15 cellular contexts compared by ENCODE assay signal in genomic region chr18:9661564-9661963, GRCh38. TPM values are rescaled to one million over a fixed set of nuclear protein-coding genes. Genes with fewer than 3 reads are reported as not detected.
DNase-seq lines count a peak whose midpoint lies in the region; ATAC-seq and TF ChIP-seq lines count a peak whose summit lies in the region.
"Had no signal": no experiment of that assay in that cellular context is flagged by ENCODE, and none has a peak within 500 bp of the region (broad histone marks: within the 10 kb centered on the region; RNA-seq: fewer than 3 reads in every experiment).

No MANE protein-coding gene starts in this region.

- no peak overlapping the region for H3K27ac Mint-ChIP-seq in H9
- H3K27ac Mint-ChIP-seq: activated CD8-positive, alpha-beta T cell treated with anti-CD3 and anti-CD28 coated beads for 36 hours; CD4-positive, alpha-beta T cell; naive thymus-derived CD8-positive, alpha-beta T cell; T-helper 1 cell treated with Interleukin-12 subunit alpha and Interleukin-12 subunit beta and Interleukin-4 antibody, amounts not matched to agents 30 μg/mL and 1 μg/mL, for 36 hours had no signal

- no peak overlapping the region for H3K18ac ChIP-seq in H9 (ENCODE audit: insufficient read length, low read depth, low read length)

- H4K5ac ChIP-seq in H9 (ENCODE audit: insufficient read length, low read depth, low read length): no peak overlapping the region

- H4K20me1 ChIP-seq in H9 (ENCODE audit: control insufficient read depth, insufficient read depth, insufficient read length): no peaks in the 10 kb centered on the region

- H3K36me3 ChIP-seq in thyroid gland: no peaks in the 10 kb centered on the region

- no peak for TF ChIP-seq POLR2A in thyroid gland (IDR thresholded peaks at IDR 0.05)

- H3K9me3 ChIP-seq in AG04450 (ENCODE audit: control insufficient read depth, insufficient read depth, low read length) (peaks cover 3% of the 10 kb centered on the region; the same call in 1 of the 2 replicates), H9 (ENCODE audit: control insufficient read depth, low read depth, low read length) (no peaks in the 10 kb centered on the region), thyroid gland (no peaks in the 10 kb centered on the region)

- H2BK20ac ChIP-seq in H9 (ENCODE audit: low read depth, low read length, poor library complexity, severe bottlenecking): no peak overlapping the region

- no peaks in the 10 kb centered on the region; a peak in 1 of 7 replicates for H3K36me3 Mint-ChIP-seq in H9 (ENCODE audit: insufficient read depth in 1 of 3, low read depth in 3 of 3)
- H3K36me3 Mint-ChIP-seq: naive thymus-derived CD8-positive, alpha-beta T cell had no signal

- DNase-seq in AG04450 (ENCODE audit: low read depth, low spot score) (no peak), H9 (no peak), fibroblast of villous mesenchyme (ENCODE audit: low read depth) (peak; percentile 33), thyroid gland (no peak), NCI-H1694 (lab: John Stamatoyannopoulos, UW) (no peak), NCI-H1092 (lab: John Stamatoyannopoulos, UW) (no peak)
- DNase-seq: activated CD8-positive, alpha-beta T cell treated with anti-CD3 and anti-CD28 coated beads for 36 hours; activated naive CD4-positive, alpha-beta T cell treated with Interleukin-2 at 50 U/mL for 16 hours; CD4-positive, alpha-beta T cell; naive thymus-derived CD8-positive, alpha-beta T cell; NCI-H187 treated with DMSO at 0.1 percent for 48 hours had no signal

- no peak overlapping the region for H3K4me3 Mint-ChIP-seq in H9
- H3K4me3 Mint-ChIP-seq: activated CD8-positive, alpha-beta T cell treated with anti-CD3 and anti-CD28 coated beads for 36 hours; CD4-positive, alpha-beta T cell; central memory CD8-positive, alpha-beta T cell; naive thymus-derived CD8-positive, alpha-beta T cell; T-helper 1 cell treated with Interleukin-12 subunit alpha and Interleukin-12 subunit beta and Interleukin-4 antibody, amounts not matched to agents 30 μg/mL and 1 μg/mL, for 36 hours had no signal

- intact Hi-C loops in thyroid gland (cut with DNase I): no loop called here

- H2BK12ac ChIP-seq in H9 (ENCODE audit: insufficient read length, low read depth, low read length): no peak overlapping the region

- H2AK5ac ChIP-seq in H9 (ENCODE audit: insufficient read length, low read length): no peak overlapping the region

- H3K4me1 Mint-ChIP-seq in H9: no peaks in the 10 kb centered on the region
- H3K4me1 Mint-ChIP-seq: central memory CD8-positive, alpha-beta T cell; naive thymus-derived CD8-positive, alpha-beta T cell had no signal

- no CpG with 5 or more reads among the region's 1 CpG for WGBS in H9 (ENCODE audit: extremely low coverage, insufficient read length, low lambda C conversion rate)
- whole genome bisulfite sequencing in thyroid gland, 2 donors: 80 to 92% methylated on average over 1 of the region's 1 CpG

- no peak overlapping the region for H2BK120ac ChIP-seq in H9 (ENCODE audit: low read depth, low read length, poor library complexity, severe bottlenecking)

- H4K91ac ChIP-seq in H9 (ENCODE audit: insufficient read length, low read depth, low read length): no peak overlapping the region

- no peak overlapping the region for H4K8ac ChIP-seq in H9 (replicated peaks; ENCODE audit: insufficient read length, low read depth, low read length)

- peak; percentile 82 for ATAC-seq in SK-N-SH treated with all-trans-retinoic acid at 6 μM for 48 hours
- no peak for ATAC-seq in GM18861 (IDR thresholded peaks at IDR 0.05; ENCODE audit: unreplicated experiment)
- ATAC-seq: activated CD8-positive, alpha-beta T cell treated with anti-CD3 and anti-CD28 coated beads for 36 hours; naive thymus-derived CD8-positive, alpha-beta T cell had no signal

- H3K23me2 ChIP-seq in H9 (ENCODE audit: insufficient read length, low read depth, low read length, poor library complexity, severe bottlenecking): no peaks in the 10 kb centered on the region

- H3K9me3 Mint-ChIP-seq in H9: no peaks in the 10 kb centered on the region
- H3K9me3 Mint-ChIP-seq: activated CD8-positive, alpha-beta T cell treated with anti-CD3 and anti-CD28 coated beads for 36 hours; CD4-positive, alpha-beta T cell; central memory CD8-positive, alpha-beta T cell; naive thymus-derived CD8-positive, alpha-beta T cell; T-helper 1 cell treated with Interleukin-12 subunit alpha and Interleukin-12 subunit beta and Interleukin-4 antibody, amounts not matched to agents 30 μg/mL and 1 μg/mL, for 36 hours had no signal

- POLR2A ChIA-PET in AG04450 (lab: Yijun Ruan, JAX): interaction anchor here (1.0 kb wide), 1 partner anchor 19 kb away, joined by 4 read pairs; no protein-coding TSS in a partner anchor

- no peak overlapping the region for H2BK5ac ChIP-seq in H9 (ENCODE audit: insufficient read length, low read length)

- TF ChIP-seq CTCF in AG04450 (IDR thresholded peaks at IDR 0.05; ENCODE audit: low read depth, low read length) (peak; percentile 44), H9 (conservative IDR thresholded peaks at IDR 0.05) (peak; percentile 40; the same call in 2 of the 3 replicates), fibroblast of villous mesenchyme (IDR thresholded peaks at IDR 0.05; ENCODE audit: insufficient read depth, low read depth, low read length) (peak; percentile 51), thyroid gland (IDR thresholded peaks at IDR 0.05) (no peak)

- CTCF ChIA-PET in AG04450 (lab: Charles Lee): interaction anchor here (0.5 to 1.3 kb wide), 8 partner anchors 34 to 90 kb away, joined by 3 to 11 read pairs (median 4); no protein-coding TSS in a partner anchor

- H2BK15ac ChIP-seq in H9 (ENCODE audit: low read depth, low read length): peak overlapping the region; percentile 99; the same call in 1 of the 2 replicates

- H3K4me2 ChIP-seq in H9 (ENCODE audit: insufficient read depth, insufficient read length, low read length): no peak overlapping the region

- no peak overlapping the region for H3K23ac ChIP-seq in H9 (ENCODE audit: insufficient read length, low read depth, low read length)

- no peak overlapping the region for H3K9ac ChIP-seq in H9 (ENCODE audit: extremely low read depth, insufficient read length, low read length)

- H3K56ac ChIP-seq in H9 (ENCODE audit: insufficient read length, low read depth, low read length): no peak overlapping the region

- H3K4me1 ChIP-seq in H9 (ENCODE audit: insufficient read depth, low read length) (no peaks in the 10 kb centered on the region), thyroid gland (no peaks in the 10 kb centered on the region)

- H3K79me1 ChIP-seq in H9 (ENCODE audit: insufficient read depth, low read depth, low read length, poor library complexity, severe bottlenecking): no peaks in the 10 kb centered on the region

- H3K27me3 ChIP-seq in AG04450 (ENCODE audit: control insufficient read depth, insufficient read depth, low read length) (no peaks in the 10 kb centered on the region), H9 (ENCODE audit: insufficient read depth, low read length) (no peaks in the 10 kb centered on the region), thyroid gland (no peaks in the 10 kb centered on the region)

- no peak overlapping the region for H2AFZ ChIP-seq in H9 (ENCODE audit: low read length)

- peak overlapping the region; percentile 5; the same call in 1 of the 2 replicates for H3K14ac ChIP-seq in H9 (ENCODE audit: insufficient read depth, low read length)

- H3K4me3 ChIP-seq in AG04450 (ENCODE audit: low read depth, low read length) (no peak overlapping the region), fibroblast of villous mesenchyme (ENCODE audit: low read depth, low read length) (no peak overlapping the region), thyroid gland (replicated peaks in 1 of 3) (no peak overlapping the region)

- H3K27me3 Mint-ChIP-seq in H9 (ENCODE audit: low read depth): no peaks in the 10 kb centered on the region
- H3K27me3 Mint-ChIP-seq: activated CD8-positive, alpha-beta T cell treated with anti-CD3 and anti-CD28 coated beads for 36 hours; CD4-positive, alpha-beta T cell; naive thymus-derived CD8-positive, alpha-beta T cell had no signal

- no peak overlapping the region for H3T11ph ChIP-seq in H9 (ENCODE audit: low read length)

- no peak overlapping the region for H3K4ac ChIP-seq in H9 (ENCODE audit: low read depth, low read length)

- H3K79me2 ChIP-seq in H9 (ENCODE audit: insufficient read depth, low read length): no peaks in the 10 kb centered on the region

- no peak overlapping the region for H3K27ac ChIP-seq in AG04450 (ENCODE audit: low read depth, low read length)
- H3K27ac ChIP-seq in H9 (ENCODE audit: insufficient read length, low read depth, low read length): no peak overlapping the region
- no peak overlapping the region for H3K27ac ChIP-seq in thyroid gland

TF ChIP-seq in SK-N-SH treated with all-trans-retinoic acid at 6 μM for 48 hours, 23 proteins besides CTCF, POLR2A, EP300 and RAD21 (continues in another document):
- TF ChIP-seq PATZ1 (CRISPR knock-in tag; IDR thresholded peaks at IDR 0.05; ENCODE audit: borderline replicate concordance): no peak
- TF ChIP-seq TCF4 (CRISPR knock-in tag; IDR thresholded peaks at IDR 0.05; ENCODE audit: borderline replicate concordance): no peak
- TF ChIP-seq BACH2 (CRISPR knock-in tag; IDR thresholded peaks at IDR 0.05; ENCODE audit: borderline replicate concordance): no peak
- TF ChIP-seq SNAI2 (CRISPR knock-in tag; IDR thresholded peaks at IDR 0.05): no peak

RNA-seq across cellular contexts. Expression of gene RAB31, which starts 46.5 kb away (rescaled TPM):
- polyA plus RNA-seq in AG04450 (2011; rRNA removed): 34.0 and 43.7 TPM in 2 replicates
- 29.7 and 35.6 TPM in 2 replicates for polyA minus RNA-seq in AG04450 (2011; rRNA and poly(A)+ RNA removed)
- total RNA-seq in H9 (2021) (20.9 and 22.4 TPM in 2 replicates), fibroblast of villous mesenchyme (34.5 and 48.6 TPM in 2 replicates), thyroid gland (10 to 100 TPM; 33.9 to 72.7 (median 40.8) TPM)

RNA-seq across cellular contexts. Expression of gene PPP4R1, which starts 47.2 kb away (rescaled TPM):
- 99.3 and 101 TPM in 2 replicates for polyA plus RNA-seq in AG04450 (2011; rRNA removed)
- polyA minus RNA-seq in AG04450 (2011; rRNA and poly(A)+ RNA removed): 184 and 186 TPM in 2 replicates
- 97.5 and 106 TPM in 2 replicates for total RNA-seq in H9 (2021)
- total RNA-seq in fibroblast of villous mesenchyme: 99.2 and 136 TPM in 2 replicates
- 100 to 1,000 TPM in 3 of 4 donors, 10 to 100 TPM in 1; 95.5 to 170 (median 110) TPM for total RNA-seq in thyroid gland

Comparison
In these comparisons a context has a peak if more than half of its experiments do, and no peak if none do; other contexts are left out.
1. CTCF ChIP-seq: peak in AG04450 (single experiment), H9 (single experiment) and fibroblast of villous mesenchyme (single experiment); none in thyroid gland (0 of 6).